Comparison of ENCODE assay signal across 1 cellular context in genomic region chr17:32722733-32723132, GRCh38.
A peak's percentile ranks its signal among the peaks of the same experiment; 100 is the strongest.
TF ChIP-seq lines count a peak whose summit lies in the region.

No MANE protein-coding gene starts in this region.

TF ChIP-seq in K562, 482 proteins besides CTCF, POLR2A, EP300 and RAD21 (continued from another document):
- 0 out of 2 replicates have a peak, but pooled peaks have one; percentile 16 for TF ChIP-seq RAD51 (IDR thresholded peaks at IDR 0.05; ENCODE audit: borderline replicate concordance, low read depth)
